17 cellular contexts compared by ENCODE assay signal in the genomic region with DNA sequence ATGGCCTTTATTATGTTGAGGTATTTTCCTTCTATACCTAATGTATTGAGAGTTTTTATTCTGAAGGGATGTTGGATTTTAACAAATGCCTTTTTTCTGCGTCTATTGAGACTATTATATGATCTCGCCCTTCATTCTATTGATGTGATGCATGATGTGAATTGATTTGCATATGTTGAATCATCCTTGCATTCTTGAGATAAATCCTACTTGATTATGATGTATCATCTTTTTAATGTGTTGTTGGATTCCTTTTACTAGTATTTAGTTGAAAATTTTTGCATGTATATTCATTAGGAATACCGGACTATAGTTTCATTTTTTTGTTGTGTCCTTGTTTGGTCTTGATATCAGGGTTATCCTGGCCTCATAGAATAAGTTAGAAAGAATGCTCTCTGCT.
DNase-seq lines count a peak whose midpoint lies in the region; FAIRE-seq and TF ChIP-seq lines count a peak whose summit lies in the region.
"Had no signal": no experiment of that assay in that cellular context is flagged by ENCODE, and none has a peak within 500 bp of the region (broad histone marks: within the 10 kb centered on the region; RNA-seq: fewer than 3 reads in every experiment).

No MANE protein-coding gene starts in this region.

- H3K9me3 Mint-ChIP-seq in HFFc6: peaks cover 37% of the 10 kb centered on the region
- peaks cover 5% of the 10 kb centered on the region for H3K9me3 Mint-ChIP-seq in astrocyte (ENCODE audit: unreplicated experiment)

- H3K4me3 ChIP-seq in astrocyte (ENCODE audit: insufficient read depth, low read depth, low read length): no peak overlapping the region
- H3K4me3 ChIP-seq: GM23338 had no signal

- H3K9ac ChIP-seq in astrocyte (ENCODE audit: low read length): no peak overlapping the region

- H3K36me3 ChIP-seq in astrocyte (ENCODE audit: insufficient read depth, low read length): no peaks in the 10 kb centered on the region

- no peak overlapping the region for H3K27ac ChIP-seq in astrocyte (ENCODE audit: low read depth, low read length)

- H3K36me3 Mint-ChIP-seq in HFFc6 (ENCODE audit: low read depth) (peaks cover 15% of the 10 kb centered on the region), astrocyte (ENCODE audit: low read depth, unreplicated experiment) (no peaks in the 10 kb centered on the region)
- H3K36me3 Mint-ChIP-seq: IgD-negative memory B cell had no signal

- no peak overlapping the region for H3K27ac Mint-ChIP-seq in HFFc6
- no peak overlapping the region for H3K27ac Mint-ChIP-seq in astrocyte (ENCODE audit: unreplicated experiment)
- H3K27ac Mint-ChIP-seq: B cell; CD4-positive, alpha-beta T cell; GM23338; H9; IgD-negative memory B cell had no signal

- FAIRE-seq in astrocyte (lab: Jason Lieb, UNC): peak; percentile 47
- FAIRE-seq in GM12891 (lab: Jason Lieb, UNC): no peak
- FAIRE-seq: A204.1, GM18507 had no signal

- no peak overlapping the region for H3K4me2 ChIP-seq in astrocyte (ENCODE audit: low read length)
- H3K4me2 ChIP-seq: GM23338 had no signal

- no peak overlapping the region for H2AFZ ChIP-seq in astrocyte (ENCODE audit: low read depth, low read length)
- H2AFZ ChIP-seq: GM23338 had no signal

- H3K4me1 Mint-ChIP-seq in HFFc6 (ENCODE audit: low read depth) (peaks cover 12% of the 10 kb centered on the region), astrocyte (ENCODE audit: low read depth, unreplicated experiment) (no peaks in the 10 kb centered on the region)
- H3K4me1 Mint-ChIP-seq: B cell, GM23338, H9 had no signal

- no peaks in the 10 kb centered on the region for H3K4me1 ChIP-seq in astrocyte (ENCODE audit: insufficient read depth, low read length)

- TF ChIP-seq POLR2A in GM12891 (IDR thresholded peaks at IDR 0.05; ENCODE audit: low read depth, low read length): no peak

- H3K27me3 Mint-ChIP-seq in HFFc6 (ENCODE audit: insufficient read depth) (peaks cover 5% of the 10 kb centered on the region), astrocyte (ENCODE audit: low read depth, unreplicated experiment) (no peaks in the 10 kb centered on the region)
- H3K27me3 Mint-ChIP-seq: B cell; CD4-positive, alpha-beta T cell; IgD-negative memory B cell had no signal

- H3K27me3 ChIP-seq in astrocyte (ENCODE audit: insufficient read depth, low read length): no peaks in the 10 kb centered on the region

- no peaks in the 10 kb centered on the region for H4K20me1 ChIP-seq in astrocyte (ENCODE audit: insufficient read depth, low read length)

- H3K4me3 Mint-ChIP-seq in HFFc6 (peak overlapping the region; percentile 35; the same call in 1 of the 2 replicates), astrocyte (ENCODE audit: unreplicated experiment) (no peak overlapping the region)
- H3K4me3 Mint-ChIP-seq: B cell; CD4-positive, alpha-beta T cell; GM23338; H9; IgD-negative memory B cell had no signal

- H3K79me2 ChIP-seq in astrocyte (ENCODE audit: insufficient read depth, low read length): no peaks in the 10 kb centered on the region

- peak; percentile 67 for DNase-seq in ELR (ENCODE audit: low read depth)
- DNase-seq in HFFc6: no peak
- peak; percentile 51 for DNase-seq in astrocyte (ENCODE audit: low read depth)
- no peak for DNase-seq in NCI-H748 (lab: John Stamatoyannopoulos, UW; ENCODE audit: unreplicated experiment)
- DNase-seq in GM12891 (ENCODE audit: insufficient read length, low spot score): no peak
- no peak for DNase-seq in DMS79 treated with DMSO at 0.1 percent for 48 hours (lab: John Stamatoyannopoulos, UW)
- DNase-seq in posterior vena cava (ENCODE audit: low spot score): no peak
- DNase-seq: C1 segment of cervical spinal cord; CD4-positive, alpha-beta T cell; DMS79; H9; KG1 had no signal

- intact Hi-C loops in posterior vena cava (cut with DNase I): no loop called here

- TF ChIP-seq CTCF in HFFc6 (IDR thresholded peaks at IDR 0.05) (no peak), astrocyte (IDR thresholded peaks at IDR 0.05; ENCODE audit: insufficient read depth, low read depth, low read length) (no peak)

- H3K9me3 ChIP-seq in astrocyte (ENCODE audit: insufficient read depth, low read depth, low read length): no peaks in the 10 kb centered on the region

TF ChIP-seq in GM12891, 5 proteins besides CTCF, POLR2A, EP300 and RAD21:
- TF ChIP-seq PAX5 (IDR thresholded peaks at IDR 0.05; ENCODE audit: insufficient read depth, low read length, severe bottlenecking) (no peak), POU2F2 (IDR thresholded peaks at IDR 0.05; ENCODE audit: low read depth, low read length) (no peak), POLR2AphosphoS5 (IDR thresholded peaks at IDR 0.05; ENCODE audit: low read depth, low read length) (no peak), SPI1 (IDR thresholded peaks at IDR 0.05; ENCODE audit: low read depth, low read length) (no peak), TAF1 (IDR thresholded peaks at IDR 0.05; ENCODE audit: low read depth, low read length) (no peak)

Comparison
In these comparisons a context has a peak if more than half of its experiments do, and no peak if none do; other contexts are left out.
1. DNase-seq: peak in ELR (single experiment) and astrocyte (single experiment); none in HFFc6 (single experiment), NCI-H748 (single experiment), GM12891 (single experiment), DMS79 treated with DMSO at 0.1 percent for 48 hours (single experiment) and posterior vena cava (single experiment).